Comparison of ENCODE assay signal across 18 cellular contexts in the genomic region with DNA sequence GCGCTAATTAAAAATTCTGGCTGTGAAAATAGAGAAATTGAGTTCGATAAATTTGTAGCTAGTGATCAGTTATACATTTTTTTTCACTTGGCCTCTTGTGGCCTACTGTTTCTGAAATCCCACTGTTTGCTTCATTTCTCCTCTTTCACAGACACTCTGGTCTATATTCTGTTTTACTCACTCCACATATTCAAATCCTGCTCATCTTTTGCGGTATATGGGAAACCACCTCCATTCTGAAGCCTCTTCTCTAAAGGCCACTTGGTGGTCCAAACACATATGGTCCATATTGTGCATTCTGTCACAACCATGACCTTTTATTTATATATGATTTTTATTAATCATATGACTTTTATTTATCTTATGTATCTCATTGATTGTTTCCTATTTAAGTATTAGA.
DNase-seq lines count a peak whose midpoint lies in the region; ATAC-seq, FAIRE-seq and TF ChIP-seq lines count a peak whose summit lies in the region.
"Had no signal": no experiment of that assay in that cellular context is flagged by ENCODE, and none has a peak within 500 bp of the region (broad histone marks: within the 10 kb centered on the region; RNA-seq: fewer than 3 reads in every experiment).

No MANE protein-coding gene starts in this region.

- no peaks in the 10 kb centered on the region for H3K36me3 ChIP-seq in breast epithelium
- H3K36me3 ChIP-seq in mammary epithelial cell (ENCODE audit: insufficient read depth, low read length), result peaks cover 10% of the 10 kb centered on the region
- H3K36me3 ChIP-seq in keratinocyte (ENCODE audit: control insufficient read depth in 2 of 2, extremely low read depth in 1 of 2, insufficient read depth in 2 of 2, low read length in 2 of 2), result peaks cover 3 to 4% of the 10 kb centered on the region in 2 experiments
- no peaks in the 10 kb centered on the region for H3K36me3 ChIP-seq in transverse colon
- no peaks in the 10 kb centered on the region for H3K36me3 ChIP-seq in H7 (replicated peaks; ENCODE audit: control insufficient read depth, insufficient read depth, low read length)
- H3K36me3 ChIP-seq: Peyer's patch, SJCRH30 had no signal

- H3K9ac ChIP-seq in mammary epithelial cell (ENCODE audit: insufficient read depth, low read length) (peak overlapping the region; percentile 28), keratinocyte (ENCODE audit: control insufficient read depth, extremely low read depth, insufficient read depth, low read length) (peak overlapping the region; percentile 39)

- H3K27ac ChIP-seq in breast epithelium, result no peak overlapping the region
- peak overlapping the region; percentile 95 for H3K27ac ChIP-seq in mammary epithelial cell (ENCODE audit: insufficient read depth, low read depth, low read length)
- H3K27ac ChIP-seq in keratinocyte (ENCODE audit: control insufficient read depth, insufficient read depth, low read length), result peak overlapping the region; percentile 83
- peak overlapping the region; percentile 60 to 66 (median 64) for H3K27ac ChIP-seq in transverse colon
- H3K27ac ChIP-seq: C4-2B, SJCRH30 had no signal

- H3K36me3 Mint-ChIP-seq in MCF 10A (ENCODE audit: insufficient read depth, unreplicated experiment), result no peaks in the 10 kb centered on the region

- TF ChIP-seq POLR2A in breast epithelium (IDR thresholded peaks at IDR 0.05) (no peak), transverse colon (IDR thresholded peaks at IDR 0.05) (no peak)

- H3K4me3 Mint-ChIP-seq in MCF 10A (ENCODE audit: unreplicated experiment), result no peak overlapping the region
- H3K4me3 Mint-ChIP-seq: CD8-positive, alpha-beta memory T cell had no signal

- peak overlapping the region; percentile 72 for H3K27ac Mint-ChIP-seq in MCF 10A (ENCODE audit: low read depth, unreplicated experiment)
- H3K27ac Mint-ChIP-seq: CD8-positive, alpha-beta memory T cell had no signal

- BruUV-seq in MCF 10A (replicated peaks; lab: Mats Ljungman, UMichigan) (TSS peak; percentile 61), mammary epithelial cell (replicated peaks; lab: Mats Ljungman, UMichigan) (no TSS peak)

- intact Hi-C loops in MCF 10A (cut with micrococcal nuclease), result no loop called here
- intact Hi-C loops in breast epithelium (cut with DNase I; ENCODE audit: low total_unique reads), result no loop called here
- intact Hi-C loops in mammary epithelial cell (cut with micrococcal nuclease), result no loop called here
- intact Hi-C loops in transverse colon (cut with DNase I; ENCODE audit: low total_unique reads), result no loop called here

- H3K9me3 Mint-ChIP-seq in MCF 10A (ENCODE audit: unreplicated experiment), result no peaks in the 10 kb centered on the region
- H3K9me3 Mint-ChIP-seq: CD8-positive, alpha-beta memory T cell had no signal

- H3K27me3 ChIP-seq in breast epithelium, result no peaks in the 10 kb centered on the region
- no peaks in the 10 kb centered on the region for H3K27me3 ChIP-seq in mammary epithelial cell (ENCODE audit: insufficient read depth, low read length)
- H3K27me3 ChIP-seq in keratinocyte (ENCODE audit: control insufficient read depth, extremely low read depth, insufficient read depth, low read length), result no peaks in the 10 kb centered on the region
- H3K27me3 ChIP-seq in transverse colon, result no peaks in the 10 kb centered on the region
- no peaks in the 10 kb centered on the region for H3K27me3 ChIP-seq in H7 (ENCODE audit: control insufficient read depth, insufficient read depth, low read length)
- H3K27me3 ChIP-seq: Peyer's patch, SJCRH30 had no signal

- peaks cover 38% of the 10 kb centered on the region for H3K4me1 Mint-ChIP-seq in MCF 10A (ENCODE audit: insufficient read depth, unreplicated experiment)
- H3K4me1 Mint-ChIP-seq: CD8-positive, alpha-beta memory T cell had no signal

- H3K79me2 ChIP-seq in mammary epithelial cell (ENCODE audit: insufficient read depth, low read length) (peaks cover 94% of the 10 kb centered on the region), keratinocyte (ENCODE audit: control insufficient read depth, insufficient read depth, low read length) (peaks cover 84% of the 10 kb centered on the region)

- H3K4me3 ChIP-seq in breast epithelium (no peak overlapping the region), mammary epithelial cell (replicated peaks in 1 of 3; ENCODE audit: insufficient read depth in 1 of 3, low read depth in 2 of 3, low read length in 3 of 3) (peak overlapping the region in 1 of 3 experiments; percentile 7), keratinocyte (ENCODE audit: control insufficient read depth in 2 of 3, extremely low read depth in 1 of 3, insufficient read depth in 2 of 3, low read depth in 1 of 3, low read length in 3 of 3) (peak overlapping the region in 1 of 3 experiments; percentile 41), transverse colon (no peak overlapping the region), H7 (ENCODE audit: insufficient read depth, low read depth, low read length) (no peak overlapping the region)
- H3K4me3 ChIP-seq: K562, Peyer's patch, SJCRH30 had no signal

- no peaks in the 10 kb centered on the region for H3K9me1 ChIP-seq in keratinocyte (ENCODE audit: control insufficient read depth, extremely low read depth, insufficient read depth, low read length)

- H2AFZ ChIP-seq in mammary epithelial cell (ENCODE audit: low read depth, low read length) (no peak overlapping the region), keratinocyte (ENCODE audit: control insufficient read depth, low read length) (no peak overlapping the region)

- TF ChIP-seq EP300 in transverse colon (IDR thresholded peaks at IDR 0.05; ENCODE audit: low read depth), result no peak

- H3K4me2 ChIP-seq in mammary epithelial cell (ENCODE audit: insufficient read depth, low read depth, low read length) (peak overlapping the region; percentile 69), keratinocyte (ENCODE audit: control insufficient read depth, extremely low read depth, insufficient read depth, low read depth, low read length) (peak overlapping the region; percentile 69)

- H4K20me1 ChIP-seq in mammary epithelial cell (ENCODE audit: insufficient read depth, low read length) (no peaks in the 10 kb centered on the region), keratinocyte (ENCODE audit: control insufficient read depth, extremely low read depth, insufficient read depth, low read length) (no peaks in the 10 kb centered on the region)

- WGBS in mammary epithelial cell (ENCODE audit: low coverage, missing lambda C conversion rate), result 63% methylated on average over 3 of the region's 3 CpGs
- WGBS in transverse colon (ENCODE audit: low coverage in 1 of 2), 2 donors, result 73 to 78% methylated on average over 3 of the region's 3 CpGs

- CTCF ChIA-PET in MCF 10A (lab: Yijun Ruan, JAX) (no interaction called here), mammary epithelial cell (lab: Charles Lee; ENCODE audit: low non-redundant PET) (no interaction called here)

- no peaks in the 10 kb centered on the region for H3K27me3 Mint-ChIP-seq in MCF 10A (ENCODE audit: insufficient read depth, unreplicated experiment)

- in situ Hi-C loops in mammary epithelial cell (cut with MboI; ENCODE audit: low sequenced_read_pairs in 2 of 2) (no loop called here), transverse colon (cut with MboI; ENCODE audit: low pct_ligation_motif_present in 1 of 4, low pct_unique_long_range_greater_than_20kb in 1 of 4, low sequenced_read_pairs in 3 of 4) (no loop called here)

- FAIRE-seq in keratinocyte (lab: Jason Lieb, UNC), result no peak
- FAIRE-seq: K562 had no signal

- no peak for ATAC-seq in HG02884 (IDR thresholded peaks at IDR 0.05; ENCODE audit: unreplicated experiment)
- ATAC-seq: K562 had no signal

- TF ChIP-seq CTCF in MCF 10A (IDR thresholded peaks at IDR 0.05; ENCODE audit: unreplicated experiment), result no peak
- TF ChIP-seq CTCF in breast epithelium (IDR thresholded peaks at IDR 0.05), result no peak
- no peak for TF ChIP-seq CTCF in mammary epithelial cell (conservative IDR thresholded peaks at IDR 0.05 in 1 of 2, IDR thresholded peaks at IDR 0.05 in 1 of 2; ENCODE audit: extremely low read depth in 1 of 2, insufficient read depth in 1 of 2, low read depth in 1 of 2, low read length in 2 of 2)
- TF ChIP-seq CTCF in keratinocyte (optimal IDR thresholded peaks at IDR 0.05 in 1 of 3, IDR thresholded peaks at IDR 0.05 in 1 of 3, conservative IDR thresholded peaks at IDR 0.05 in 1 of 3; ENCODE audit: extremely low read depth in 1 of 3, insufficient read depth in 2 of 3, low read length in 3 of 3), result no peak
- TF ChIP-seq CTCF in transverse colon (IDR thresholded peaks at IDR 0.05), result no peak

- POLR2A ChIA-PET in MCF 10A (lab: Yijun Ruan, JAX), result interaction anchor here (0.7 to 2.3 kb wide), 10 partner anchors 9 to 157 kb away, joined by 3 to 12 read pairs (median 4); no protein-coding TSS in a partner anchor

- no peaks in the 10 kb centered on the region for H3K4me1 ChIP-seq in breast epithelium
- H3K4me1 ChIP-seq in mammary epithelial cell (ENCODE audit: insufficient read depth, low read length), result peaks cover 78% of the 10 kb centered on the region
- peaks cover 75% of the 10 kb centered on the region for H3K4me1 ChIP-seq in keratinocyte (ENCODE audit: control insufficient read depth, extremely low read depth, insufficient read depth, low read length)
- peaks cover 0 to 29% (median 12%) of the 10 kb centered on the region in 4 donors for H3K4me1 ChIP-seq in transverse colon
- H3K4me1 ChIP-seq: Peyer's patch had no signal

- dilution Hi-C loops in mammary epithelial cell (cut with HindIII; ENCODE audit: low sequenced_read_pairs) (no loop called here), keratinocyte (cut with MboI; ENCODE audit: extremely low pct_ligation_motif_present, low sequenced_read_pairs) (no loop called here)

- no peaks in the 10 kb centered on the region for H3K9me3 ChIP-seq in breast epithelium
- H3K9me3 ChIP-seq in mammary epithelial cell (replicated peaks; ENCODE audit: insufficient read depth, low read length), result no peaks in the 10 kb centered on the region
- H3K9me3 ChIP-seq in keratinocyte (ENCODE audit: control insufficient read depth, low read depth, low read length), result no peaks in the 10 kb centered on the region
- H3K9me3 ChIP-seq in transverse colon, result no peaks in the 10 kb centered on the region
- H3K9me3 ChIP-seq: Peyer's patch, SJCRH30 had no signal

- DNase-seq in MCF 10A (ENCODE audit: unreplicated experiment), result no peak
- DNase-seq in breast epithelium (ENCODE audit: low spot score in 2 of 2), result no peak
- DNase-seq in mammary epithelial cell, result no peak
- DNase-seq in keratinocyte (ENCODE audit: low read depth, low spot score), result no peak
- no peak for DNase-seq in transverse colon
- no peak for DNase-seq in cerebellar cortex (ENCODE audit: low spot score)
- no peak for DNase-seq in H7
- DNase-seq: CD8-positive, alpha-beta memory T cell; GF-D8; NCI-H1092 treated with DMSO at 0.1 percent for 48 hours; NCI-H1436 treated with DMSO at 0.1 percent for 48 hours; NCI-H1930; NCI-H748 treated with DMSO at 0.1 percent for 48 hours; Peyer's patch; SJCRH30 had no signal

Comparison
In these comparisons a context has a peak if more than half of its experiments do, and no peak if none do; other contexts are left out.
1. H3K27ac ChIP-seq: peak in mammary epithelial cell (single experiment), keratinocyte (single experiment) and transverse colon (4 of 4); none in breast epithelium (0 of 2).